In the genomic region with DNA sequence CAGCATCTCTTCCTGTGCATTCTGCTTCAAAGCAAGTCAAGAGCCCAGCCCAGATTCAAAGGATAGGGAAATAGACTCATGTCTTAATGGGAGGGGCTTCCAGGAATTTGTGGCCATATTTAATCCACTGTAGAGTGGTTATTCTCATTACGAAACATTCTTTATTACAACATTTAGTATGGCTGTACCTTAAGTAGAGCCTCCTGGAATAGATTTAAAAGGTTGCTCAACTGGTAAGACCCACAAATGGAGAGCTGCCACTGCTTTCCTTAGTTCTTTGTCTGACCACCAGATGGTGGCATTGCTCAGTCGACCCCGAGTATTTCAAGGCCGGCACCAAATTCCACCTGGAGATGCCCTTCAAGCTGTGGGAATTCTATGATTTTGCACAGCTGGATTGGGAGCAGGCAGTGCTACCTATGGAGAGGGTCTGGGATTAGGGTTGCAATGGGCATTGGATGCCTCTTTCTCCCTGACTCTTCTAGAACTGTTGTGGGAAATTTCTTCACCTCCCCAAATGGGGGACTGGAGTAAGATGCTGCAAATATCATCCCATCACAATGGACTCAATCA, we compare ENCODE assay signal across 8 cellular contexts.
DNase-seq lines count a peak whose midpoint lies in the region; ATAC-seq and TF ChIP-seq lines count a peak whose summit lies in the region.

No MANE protein-coding gene starts in this region.

- H3K9me3 ChIP-seq in tibial artery, result no peaks in the 10 kb centered on the region

- H3K4me3 ChIP-seq in tibial artery, result no peak overlapping the region

- TF ChIP-seq CTCF in tibial artery (IDR thresholded peaks at IDR 0.05), result peak; percentile 73 to 74

- no peaks in the 10 kb centered on the region for H3K36me3 ChIP-seq in tibial artery

- H3K4me1 ChIP-seq in tibial artery, result no peaks in the 10 kb centered on the region

- H3K36me3 Mint-ChIP-seq in naive B cell, result no peaks in the 10 kb centered on the region

- peak overlapping the region in 1 of 6 donors; percentile 27 for H3K27ac Mint-ChIP-seq in naive B cell

- no peak overlapping the region for H3K4me3 Mint-ChIP-seq in naive B cell

- H3K27me3 ChIP-seq in tibial artery, result no peaks in the 10 kb centered on the region

- DNase-seq in activated CD8-positive, alpha-beta memory T cell treated with anti-CD3 and anti-CD28 coated beads for 24 hours, result peak; percentile 74
- no peak for DNase-seq in activated CD8-positive, alpha-beta memory T cell treated with anti-CD3 and anti-CD28 coated beads, Interleukin-2, amount 50 U/mL, for 48 hours
- DNase-seq in NCI-H748 treated with DMSO at 0.1 percent for 48 hours (lab: John Stamatoyannopoulos, UW), result peak; percentile 15
- peak; percentile 41 for DNase-seq in activated CD8-positive, alpha-beta memory T cell treated with anti-CD3 and anti-CD28 coated beads, Interleukin-2, amount 50 U/mL, for 4 hours
- peak; percentile 50 to 74 for DNase-seq in erythroblast (lab: John Stamatoyannopoulos, UW)
- peak; percentile 36 for DNase-seq in naive B cell
- DNase-seq in tibial artery, result peak; percentile 58 to 74

- no peak for TF ChIP-seq POLR2A in erythroblast (IDR thresholded peaks at IDR 0.05; ENCODE audit: low read length)

- H3K27ac ChIP-seq in tibial artery, result no peak overlapping the region

- intact Hi-C loops in tibial artery (cut with DNase I; ENCODE audit: low total_unique reads), result loop anchor here (5.0 kb wide), 1 partner anchor 146 kb away; no protein-coding TSS in a partner anchor

- ATAC-seq in HG03342 (IDR thresholded peaks at IDR 0.05; ENCODE audit: unreplicated experiment), result peak; percentile 56
- peak; percentile 55 to 59 for ATAC-seq in naive B cell (ENCODE audit: low read depth in 2 of 2)

- peaks cover 0 to 13% (median 3%) of the 10 kb centered on the region in 7 donors for H3K9me3 Mint-ChIP-seq in naive B cell

- peaks cover 3 to 8% (median 6%) of the 10 kb centered on the region in 3 donors for H3K4me1 Mint-ChIP-seq in naive B cell

- peaks cover 4 to 17% (median 10%) of the 10 kb centered on the region in 3 donors for H3K27me3 Mint-ChIP-seq in naive B cell
